In the genomic region with DNA sequence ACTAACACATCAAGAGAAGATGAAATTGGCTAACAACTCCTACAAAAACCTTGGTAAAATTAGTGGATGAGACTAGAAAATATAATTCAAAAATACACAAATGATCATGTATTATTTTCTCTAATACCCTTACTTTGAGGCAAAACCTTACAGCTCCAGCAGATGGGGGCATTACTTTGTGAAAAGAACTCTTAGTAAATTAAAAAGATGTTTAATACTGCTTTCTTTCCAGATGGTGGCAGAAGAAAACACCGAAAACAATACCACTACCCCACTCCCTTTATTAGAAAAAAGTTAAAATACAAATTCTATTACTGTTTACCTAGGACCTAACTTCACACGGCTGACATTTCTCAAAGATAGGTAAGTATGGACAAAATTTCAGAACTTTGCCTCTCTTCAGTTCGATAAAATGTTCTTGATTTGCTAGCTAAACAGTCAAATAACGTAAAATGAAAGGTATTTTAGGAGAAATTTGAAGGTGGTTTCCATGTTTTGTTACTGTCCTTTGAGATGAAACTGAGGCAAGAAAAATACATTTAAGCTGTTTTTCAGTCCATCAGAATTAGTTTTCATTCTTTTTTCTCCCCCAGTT, we compare ENCODE assay signal across 8 cellular contexts. TPM values are rescaled to one million over a fixed set of nuclear protein-coding genes. Genes with fewer than 3 reads are reported as not detected.
DNase-seq lines count a peak whose midpoint lies in the region; ATAC-seq and TF ChIP-seq lines count a peak whose summit lies in the region.

No MANE protein-coding gene starts in this region.

- intact Hi-C loops in CD4-positive, alpha-beta T cell (cut with DNase I, micrococcal nuclease): loop anchor here (1.0 to 5.0 kb wide), 7 partner anchors 211 to 1571 kb away; no protein-coding TSS in a partner anchor

- peak overlapping the region; percentile 25 for H3K27ac Mint-ChIP-seq in CD4-positive, alpha-beta T cell
- H3K27ac Mint-ChIP-seq in immature natural killer cell: peak overlapping the region in 2 of 6 donors; percentile 40 to 67

- ATAC-seq in CD4-positive, alpha-beta T cell (ENCODE audit: poor library complexity): peak; percentile 95
- peak; percentile 85 for ATAC-seq in GM18498 (IDR thresholded peaks at IDR 0.05; ENCODE audit: unreplicated experiment)
- ATAC-seq in HG02885 (IDR thresholded peaks at IDR 0.05; ENCODE audit: poor library complexity, unreplicated experiment): peak; percentile 87
- ATAC-seq in upper lobe of left lung (ENCODE audit: low FRiP score in 2 of 2): peak in 1 of 2 donors; percentile 73

- no peaks in the 10 kb centered on the region for H3K27me3 ChIP-seq in CD4-positive, alpha-beta T cell (ENCODE audit: control insufficient read depth, insufficient read depth, low read length)
- no peaks in the 10 kb centered on the region for H3K27me3 ChIP-seq in upper lobe of left lung

- peak; percentile 97 for TF ChIP-seq CTCF in CD4-positive, alpha-beta T cell (IDR thresholded peaks at IDR 0.05)
- TF ChIP-seq CTCF in upper lobe of left lung (IDR thresholded peaks at IDR 0.05): peak in 5 of 6 experiments; percentile 34 to 63 (median 54)

- H3K9me3 ChIP-seq in CD4-positive, alpha-beta T cell (ENCODE audit: control insufficient read depth, low read length): no peaks in the 10 kb centered on the region
- H3K9me3 ChIP-seq in upper lobe of left lung: no peaks in the 10 kb centered on the region

- POLR2A ChIA-PET in CD4-positive, alpha-beta T cell (lab: Charles Lee): interaction anchor here (0.7 to 2.1 kb wide), 4 partner anchors 519 to 1027 kb away, joined by 3 to 8 read pairs (median 6); no protein-coding TSS in a partner anchor

- no peaks in the 10 kb centered on the region for H3K9me3 Mint-ChIP-seq in CD4-positive, alpha-beta T cell
- H3K9me3 Mint-ChIP-seq in immature natural killer cell: no peaks in the 10 kb centered on the region

- peaks cover 8% of the 10 kb centered on the region for H3K36me3 Mint-ChIP-seq in CD4-positive, alpha-beta T cell (ENCODE audit: low read depth)
- peaks cover 0 to 5% (median 5%) of the 10 kb centered on the region in 3 donors for H3K36me3 Mint-ChIP-seq in immature natural killer cell

- no peaks in the 10 kb centered on the region for H3K27me3 Mint-ChIP-seq in CD4-positive, alpha-beta T cell
- no peaks in the 10 kb centered on the region for H3K27me3 Mint-ChIP-seq in immature natural killer cell (ENCODE audit: low read depth in 3 of 3)

- no peak for TF ChIP-seq POLR2A in upper lobe of left lung (IDR thresholded peaks at IDR 0.05)

- no peak overlapping the region for H3K4me3 ChIP-seq in upper lobe of left lung

- H3K4me1 Mint-ChIP-seq in CD4-positive, alpha-beta T cell (ENCODE audit: low read depth): peaks cover 38% of the 10 kb centered on the region
- H3K4me1 Mint-ChIP-seq in immature natural killer cell: peaks cover 21 to 32% of the 10 kb centered on the region in 2 donors

- DNase-seq in CD4-positive, alpha-beta T cell: peak in 3 of 10 experiments; percentile 5 to 11 (median 8)
- DNase-seq in NCI-H2171 treated with DMSO at 0.1 percent for 48 hours (lab: John Stamatoyannopoulos, UW): peak; percentile 76
- DNase-seq in astrocyte of the hippocampus (ENCODE audit: low read depth, low spot score): peak; percentile 67
- DNase-seq in immature natural killer cell: peak; percentile 23 to 44 (median 32)
- no peak for DNase-seq in upper lobe of left lung
- DNase-seq in NCI-H1930 (lab: John Stamatoyannopoulos, UW): no peak

- H3K4me1 ChIP-seq in upper lobe of left lung: peaks cover 0 to 3% (median 0%) of the 10 kb centered on the region in 4 donors

- 46 to 47% methylated on average over 4 of the region's 4 CpGs for WGBS in upper lobe of left lung, 2 donors

- no peak overlapping the region for H3K4me3 Mint-ChIP-seq in CD4-positive, alpha-beta T cell
- no peak overlapping the region for H3K4me3 Mint-ChIP-seq in immature natural killer cell

- TF ChIP-seq EP300 in upper lobe of left lung (IDR thresholded peaks at IDR 0.05): no peak

- H3K27ac ChIP-seq in CD4-positive, alpha-beta T cell (ENCODE audit: low read depth, low read length): no peak overlapping the region
- H3K27ac ChIP-seq in upper lobe of left lung: no peak overlapping the region

- CTCF ChIA-PET in CD4-positive, alpha-beta T cell (lab: Charles Lee): interaction anchor here (0.5 to 3.8 kb wide), 17 partner anchors 9 to 1000 kb away, joined by 3 to 22 read pairs (median 5); partner anchors contain the start of genes MBD5 and ORC4

- H3K36me3 ChIP-seq in upper lobe of left lung: peaks cover 0 to under 1% (median under 1%) of the 10 kb centered on the region in 4 donors

RNA-seq across cellular contexts. Expression of gene ORC4, which starts 30.6 kb away (rescaled TPM):
- total RNA-seq in CD4-positive, alpha-beta T cell: 10 to 100 TPM; 29.4 to 33.9 TPM
- 10 to 100 TPM; 26.5 to 57.3 (median 52.3) TPM for polyA plus RNA-seq in immature natural killer cell
- 10 to 100 TPM; 21.9 to 48.5 (median 27.9) TPM for total RNA-seq in upper lobe of left lung

RNA-seq across cellular contexts. Expression of gene MBD5, which starts 31.0 kb away (rescaled TPM):
- 10 to 100 TPM; 49.8 to 52.9 TPM for total RNA-seq in CD4-positive, alpha-beta T cell
- polyA plus RNA-seq in immature natural killer cell: 10 to 100 TPM; 10.0 to 19.2 (median 14.3) TPM
- total RNA-seq in upper lobe of left lung: 10 to 100 TPM; 22.6 to 99.5 (median 27.5) TPM

Comparison
In these comparisons a context has a peak if more than half of its experiments do, and no peak if none do; other contexts are left out.
1. DNase-seq: peak in NCI-H2171 treated with DMSO at 0.1 percent for 48 hours (single experiment), astrocyte of the hippocampus (single experiment) and immature natural killer cell (3 of 3); none in upper lobe of left lung (0 of 2) and NCI-H1930 (0 of 2).